ENCODE assay signal across 35 cellular contexts in genomic region chr1:25880518-25880917, GRCh38. TPM values are rescaled to one million over a fixed set of nuclear protein-coding genes. Genes with fewer than 3 reads are reported as not detected.
"Had no signal": no experiment of that assay in that cellular context is flagged by ENCODE, and none has a peak within 500 bp of the region (broad histone marks: within the 10 kb centered on the region; RNA-seq: fewer than 3 reads in every experiment).

No MANE protein-coding gene starts in this region.

- H3K4me3 Mint-ChIP-seq: activated CD4-positive, alpha-beta T cell treated with anti-CD3 and anti-CD28 coated beads for 36 hours; activated naive CD4-positive, alpha-beta T cell treated with anti-CD3 and anti-CD28 coated beads for 36 hours; activated naive CD8-positive, alpha-beta T cell treated with anti-CD3 and anti-CD28 coated beads for 36 hours; activated T-cell treated with anti-CD3 and anti-CD28 coated beads, Interleukin-2, amount 50 U/mL, for 72 hours; brain; immature natural killer cell; mesothelial cell of epicardium; naive B cell; T-helper 2 cell treated with Interferon-gamma antibody and Interleukin-4, amounts not matched to agents 5 μg/mL and 100 μg/mL, for 36 hours had no signal

- H3K36me3 Mint-ChIP-seq: activated naive CD8-positive, alpha-beta T cell treated with anti-CD3 and anti-CD28 coated beads for 36 hours; immature natural killer cell; naive B cell had no signal

- H3K27me3 ChIP-seq: adrenal gland, cardiac muscle cell, dorsolateral prefrontal cortex, gastroesophageal sphincter, upper lobe of left lung had no signal

- H3K27me3 Mint-ChIP-seq: brain, naive B cell had no signal

- H3K36me3 ChIP-seq: adrenal gland, cardiac muscle cell, gastroesophageal sphincter, thoracic aorta, upper lobe of left lung had no signal

- H3K4me3 ChIP-seq: adrenal gland, cardiac muscle cell, coronary artery, dorsolateral prefrontal cortex, gastroesophageal sphincter, thoracic aorta, upper lobe of left lung had no signal

- H3K4me1 Mint-ChIP-seq: activated CD4-positive, alpha-beta T cell treated with anti-CD3 and anti-CD28 coated beads for 36 hours had no signal

- H3K4me1 ChIP-seq: parathyroid adenoma had no signal

- H3K9me3 ChIP-seq: adrenal gland, gastroesophageal sphincter, thoracic aorta, upper lobe of left lung had no signal

- H3K27ac Mint-ChIP-seq: activated CD4-positive, alpha-beta T cell treated with anti-CD3 and anti-CD28 coated beads for 36 hours; activated naive CD4-positive, alpha-beta T cell treated with anti-CD3 and anti-CD28 coated beads for 36 hours; activated naive CD8-positive, alpha-beta T cell treated with anti-CD3 and anti-CD28 coated beads for 36 hours; activated T-cell treated with anti-CD3 and anti-CD28 coated beads, Interleukin-2, amount 50 U/mL, for 72 hours; brain; immature natural killer cell; T-helper 2 cell treated with Interferon-gamma antibody and Interleukin-4, amounts not matched to agents 5 μg/mL and 100 μg/mL, for 36 hours had no signal

- H3K9me3 Mint-ChIP-seq: activated naive CD4-positive, alpha-beta T cell treated with anti-CD3 and anti-CD28 coated beads for 36 hours; activated naive CD8-positive, alpha-beta T cell treated with anti-CD3 and anti-CD28 coated beads for 36 hours; activated T-cell treated with anti-CD3 and anti-CD28 coated beads, Interleukin-2, amount 50 U/mL, for 72 hours; brain; immature natural killer cell; mesothelial cell of epicardium; naive B cell; neural crest cell; T-helper 2 cell treated with Interferon-gamma antibody and Interleukin-4, amounts not matched to agents 5 μg/mL and 100 μg/mL, for 36 hours had no signal

- H3K9ac ChIP-seq: parathyroid adenoma had no signal

- H3K27ac ChIP-seq: cardiac muscle cell, coronary artery, gastroesophageal sphincter, parathyroid adenoma, thoracic aorta, upper lobe of left lung had no signal

- H3K79me2 ChIP-seq: parathyroid adenoma had no signal

- ATAC-seq: activated CD4-positive, alpha-beta T cell treated with anti-CD3 and anti-CD28 coated beads for 36 hours; gastroesophageal sphincter; left colon; right cardiac atrium; stimulated activated naive CD8-positive, alpha-beta T cell treated with anti-CD3 and anti-CD28 coated beads, Interleukin-15, Interleukin-2, amounts not matched to agents 100 U/mL and 50 U/mL, for 24 hours had no signal

- H2AFZ ChIP-seq: parathyroid adenoma had no signal

- DNase-seq: activated CD4-positive, alpha-beta T cell treated with anti-CD3 and anti-CD28 coated beads for 36 hours; activated CD4-positive, alpha-beta T cell treated with anti-CD3 and anti-CD28 coated beads, Interleukin-2, amount 50 U/mL, for 4 hours; activated CD4-positive, CD25-positive, alpha-beta regulatory T cell; activated effector memory CD4-positive, alpha-beta T cell treated with Interleukin-2 at 50 U/mL for 16 hours; activated naive CD4-positive, alpha-beta T cell treated with anti-CD3 and anti-CD28 coated beads for 36 hours; activated naive CD8-positive, alpha-beta T cell treated with anti-CD3 and anti-CD28 coated beads for 36 hours; activated T-cell treated with anti-CD3 and anti-CD28 coated beads for 4 hours; activated T-cell treated with anti-CD3 and anti-CD28 coated beads, Interleukin-2, amount 50 U/mL, for 72 hours; cerebellar nuclear complex; effector memory CD4-positive, alpha-beta T cell; erythroblast; head of caudate nucleus; hypothalamus; immature natural killer cell; kidney; left colon; naive B cell; occipital lobe; right cardiac atrium; stimulated activated CD4-positive, alpha-beta T cell treated with anti-CD3 and anti-CD28 coated beads, Interleukin-4, amount 100 ng/mL, for 1 hour; stimulated activated naive CD8-positive, alpha-beta T cell treated with anti-CD3 and anti-CD28 coated beads, Interleukin-15, Interleukin-2, amounts not matched to agents 100 U/mL and 50 U/mL, for 24 hours; T-helper 1 cell; upper lobe of left lung had no signal

RNA-seq across cellular contexts. Expression of gene AUNIP, which starts 21.3 kb away (rescaled TPM):
- total RNA-seq: aorta, thoracic aorta had no signal
